Comparison of ENCODE assay signal across 7 cellular contexts in the genomic region with DNA sequence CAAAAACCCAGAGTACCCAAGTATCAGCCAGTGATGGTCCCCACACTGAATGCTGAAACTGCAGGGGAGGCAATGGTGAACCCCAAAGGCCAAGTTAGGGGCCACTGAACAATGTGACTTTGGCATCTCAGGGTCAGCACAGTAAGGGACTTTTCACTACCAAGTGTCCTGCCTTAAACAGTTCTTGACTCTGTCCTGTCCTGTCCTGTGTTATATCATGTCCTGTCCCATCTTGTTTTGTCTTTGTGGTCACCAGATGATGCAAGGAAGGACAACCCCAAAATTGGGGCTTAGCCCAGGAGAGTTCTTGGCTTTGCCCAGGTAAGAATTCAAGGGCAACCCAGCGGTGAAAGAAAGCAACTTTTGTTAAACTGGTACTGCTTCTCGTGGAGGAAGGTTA.
DNase-seq lines count a peak whose midpoint lies in the region; ATAC-seq, FAIRE-seq and TF ChIP-seq lines count a peak whose summit lies in the region.
"Not testable (repeated sequence)": the region's sequence is repeated elsewhere in the genome, so short reads cannot be mapped to it uniquely, and the experiment has no call there.

No MANE protein-coding gene starts in this region.

- TF ChIP-seq CTCF in K562 (IDR thresholded peaks at IDR 0.05 in 2 of 3, conservative IDR thresholded peaks at IDR 0.05 in 1 of 3; ENCODE audit: insufficient read depth in 2 of 3, low read depth in 1 of 3, low read length in 3 of 3), result not testable (repeated sequence)

- H3K4me1 Mint-ChIP-seq in T-helper 17 cell; activated CD8-positive, alpha-beta memory T cell treated with anti-CD3 and anti-CD28 coated beads, Interleukin-2, amount 10 ng/mL, durations not matched to agents 7 days and 5 days; effector memory CD8-positive, alpha-beta T cell (ENCODE audit: low read depth in 2 of 2); stimulated activated effector memory CD8-positive, alpha-beta T cell treated with anti-CD3 and anti-CD28 coated beads, Interleukin-12 subunit alpha, Interleukin-12 subunit beta, amount 100 ng/mL, for 72 hours: not testable (repeated sequence)

- H3K27ac Mint-ChIP-seq in T-helper 17 cell; activated CD8-positive, alpha-beta memory T cell treated with anti-CD3 and anti-CD28 coated beads, Interleukin-2, amount 10 ng/mL, durations not matched to agents 7 days and 5 days; activated naive CD4-positive, alpha-beta T cell treated with anti-CD3 and anti-CD28 coated beads, Interleukin-2, amount 50 U/mL, for 72 hours; effector memory CD8-positive, alpha-beta T cell; stimulated activated effector memory CD8-positive, alpha-beta T cell treated with anti-CD3 and anti-CD28 coated beads, Interleukin-12 subunit alpha, Interleukin-12 subunit beta, amount 100 ng/mL, for 72 hours: not testable (repeated sequence)

- not testable (repeated sequence) for H3K9me3 ChIP-seq in T-helper 17 cell (ENCODE audit: control insufficient read depth, low read length, poor library complexity, severe bottlenecking); K562 (replicated peaks; ENCODE audit: control insufficient read depth, insufficient read depth, low read depth, low read length)

- not testable (repeated sequence) for TF ChIP-seq RAD21 in K562 (CRISPR knock-in tag; conservative IDR thresholded peaks at IDR 0.05 in 1 of 2, IDR thresholded peaks at IDR 0.05 in 1 of 2)

- not testable (repeated sequence) for FAIRE-seq in K562 (lab: Jason Lieb, UNC)

- H3K9me3 Mint-ChIP-seq in activated CD8-positive, alpha-beta memory T cell treated with anti-CD3 and anti-CD28 coated beads, Interleukin-2, amount 10 ng/mL, durations not matched to agents 7 days and 5 days (ENCODE audit: low read depth); activated naive CD4-positive, alpha-beta T cell treated with anti-CD3 and anti-CD28 coated beads, Interleukin-2, amount 50 U/mL, for 72 hours; effector memory CD8-positive, alpha-beta T cell; stimulated activated effector memory CD8-positive, alpha-beta T cell treated with anti-CD3 and anti-CD28 coated beads, Interleukin-12 subunit alpha, Interleukin-12 subunit beta, amount 100 ng/mL, for 72 hours: not testable (repeated sequence)

- TF ChIP-seq EP300 in K562 (IDR thresholded peaks at IDR 0.05; ENCODE audit: low read length), result not testable (repeated sequence)

- not testable (repeated sequence) for DNase-seq in T-helper 17 cell; activated CD8-positive, alpha-beta memory T cell treated with anti-CD3 and anti-CD28 coated beads, Interleukin-2, amount 10 ng/mL, durations not matched to agents 7 days and 5 days; activated naive CD4-positive, alpha-beta T cell treated with anti-CD3 and anti-CD28 coated beads, Interleukin-2, amount 50 U/mL, for 72 hours (ENCODE audit: low spot score in 2 of 2); K562 (ENCODE audit: extremely low read depth in 1 of 4, low spot score in 3 of 4); effector memory CD8-positive, alpha-beta T cell; stimulated activated effector memory CD8-positive, alpha-beta T cell treated with anti-CD3 and anti-CD28 coated beads, Interleukin-12 subunit alpha, Interleukin-12 subunit beta, amount 100 ng/mL, for 72 hours (ENCODE audit: low spot score in 2 of 2)

- ATAC-seq in GM18909 (IDR thresholded peaks at IDR 0.05; ENCODE audit: poor library complexity, unreplicated experiment) (peak; percentile 16), T-helper 17 cell (peak; percentile 32), K562 (peak; percentile 53)
- ATAC-seq in activated CD8-positive, alpha-beta memory T cell treated with anti-CD3 and anti-CD28 coated beads, Interleukin-2, amount 10 ng/mL, durations not matched to agents 7 days and 5 days, result peak; percentile 30
- peak; percentile 28 for ATAC-seq in activated naive CD4-positive, alpha-beta T cell treated with anti-CD3 and anti-CD28 coated beads, Interleukin-2, amount 50 U/mL, for 72 hours
- peak; percentile 16 for ATAC-seq in effector memory CD8-positive, alpha-beta T cell (replicated peaks)
- ATAC-seq in stimulated activated effector memory CD8-positive, alpha-beta T cell treated with anti-CD3 and anti-CD28 coated beads, Interleukin-12 subunit alpha, Interleukin-12 subunit beta, amount 100 ng/mL, for 72 hours, result peak; percentile 42

- not testable (repeated sequence) for H3K9ac ChIP-seq in K562 (ENCODE audit: insufficient read depth in 1 of 2, low read depth in 2 of 2, low read length in 2 of 2)

- H3K4me2 ChIP-seq in K562 (ENCODE audit: insufficient read depth, low read length), result not testable (repeated sequence)

- H3K9me1 ChIP-seq in K562 (ENCODE audit: control insufficient read depth, insufficient read depth, low read length), result not testable (repeated sequence)

- WGBS in K562 (ENCODE audit: insufficient coverage, low coverage, missing lambda C conversion rate), result 23% methylated on average over 2 of the region's 2 CpGs

- in situ Hi-C loops in K562 (cut with MboI), result not testable (repeated sequence)

- H3K27me3 Mint-ChIP-seq in T-helper 17 cell; activated CD8-positive, alpha-beta memory T cell treated with anti-CD3 and anti-CD28 coated beads, Interleukin-2, amount 10 ng/mL, durations not matched to agents 7 days and 5 days; effector memory CD8-positive, alpha-beta T cell: not testable (repeated sequence)

- POLR2A ChIA-PET in K562 (lab: Yijun Ruan, JAX), result not testable (repeated sequence)

- H3K4me3 ChIP-seq in K562, result not testable (repeated sequence)

- not testable (repeated sequence) for H4K20me1 ChIP-seq in K562 (replicated peaks; ENCODE audit: control insufficient read depth, insufficient read depth, low read length)

- TF ChIP-seq POLR2A in K562 (conservative IDR thresholded peaks at IDR 0.05), result not testable (repeated sequence)

- H3K79me2 ChIP-seq in K562 (ENCODE audit: control insufficient read depth, insufficient read depth, low read length), result not testable (repeated sequence)

- not testable (repeated sequence) for H2AFZ ChIP-seq in K562 (ENCODE audit: low read depth, low read length)

- H3K27me3 ChIP-seq in K562 (ENCODE audit: control insufficient read depth in 2 of 2, insufficient read depth in 2 of 2, low read length in 2 of 2), result not testable (repeated sequence)

- not testable (repeated sequence) for H3K36me3 Mint-ChIP-seq in T-helper 17 cell (ENCODE audit: low read depth); activated CD8-positive, alpha-beta memory T cell treated with anti-CD3 and anti-CD28 coated beads, Interleukin-2, amount 10 ng/mL, durations not matched to agents 7 days and 5 days; activated naive CD4-positive, alpha-beta T cell treated with anti-CD3 and anti-CD28 coated beads, Interleukin-2, amount 50 U/mL, for 72 hours; effector memory CD8-positive, alpha-beta T cell (ENCODE audit: insufficient read depth); stimulated activated effector memory CD8-positive, alpha-beta T cell treated with anti-CD3 and anti-CD28 coated beads, Interleukin-12 subunit alpha, Interleukin-12 subunit beta, amount 100 ng/mL, for 72 hours

- intact Hi-C loops in K562 (cut with micrococcal nuclease), result not testable (repeated sequence)

- not testable (repeated sequence) for H3K36me3 ChIP-seq in K562 (ENCODE audit: control insufficient read depth, insufficient read depth, low read length)

- CTCF ChIA-PET in activated CD8-positive, alpha-beta memory T cell treated with anti-CD3 and anti-CD28 coated beads, Interleukin-2, amount 10 ng/mL, durations not matched to agents 7 days and 5 days (lab: Charles Lee); K562 (lab: Yijun Ruan, JAX; ENCODE audit: low intra/inter-chr PET ratio): not testable (repeated sequence)

- not testable (repeated sequence) for H3K27ac ChIP-seq in K562 (ENCODE audit: extremely low read depth, low read depth, low read length)

- H3K4me3 Mint-ChIP-seq in T-helper 17 cell; activated CD8-positive, alpha-beta memory T cell treated with anti-CD3 and anti-CD28 coated beads, Interleukin-2, amount 10 ng/mL, durations not matched to agents 7 days and 5 days; effector memory CD8-positive, alpha-beta T cell; stimulated activated effector memory CD8-positive, alpha-beta T cell treated with anti-CD3 and anti-CD28 coated beads, Interleukin-12 subunit alpha, Interleukin-12 subunit beta, amount 100 ng/mL, for 72 hours: not testable (repeated sequence)

- not testable (repeated sequence) for BruUV-seq in K562 (replicated peaks; lab: Mats Ljungman, UMichigan)

- not testable (repeated sequence) for H3K4me1 ChIP-seq in K562 (replicated peaks in 1 of 2; ENCODE audit: control insufficient read depth in 2 of 2, insufficient read depth in 2 of 2, low read length in 2 of 2)
